Comparison of ENCODE assay signal across 1 cellular context in the genomic region with DNA sequence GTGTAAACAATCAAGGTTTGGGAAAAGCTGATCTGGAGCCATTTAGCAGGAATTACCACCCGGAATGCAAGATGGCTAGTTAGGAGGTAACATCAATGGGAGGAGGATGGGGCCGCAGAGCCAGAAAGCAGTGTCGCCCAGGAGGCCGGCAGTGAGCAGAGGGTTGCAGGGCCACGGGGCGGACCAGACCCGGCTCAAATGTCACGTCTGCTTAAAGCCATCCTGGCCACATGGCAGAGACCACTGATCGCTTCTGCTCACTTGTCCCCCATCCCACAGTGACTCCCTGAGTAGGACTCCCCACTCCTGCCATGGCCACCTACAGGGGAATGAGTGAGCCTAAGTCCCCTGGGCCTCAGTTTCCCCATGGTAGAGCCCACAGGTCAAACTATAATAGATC.
TF ChIP-seq lines count a peak whose summit lies in the region.

No MANE protein-coding gene starts in this region.

TF ChIP-seq in SK-N-SH treated with all-trans-retinoic acid at 6 μM for 48 hours, 23 proteins besides CTCF, POLR2A, EP300 and RAD21 (continued from another document):
- TF ChIP-seq PATZ1 (CRISPR knock-in tag; IDR thresholded peaks at IDR 0.05; ENCODE audit: borderline replicate concordance) (no peak), ESRRG (CRISPR knock-in tag; IDR thresholded peaks at IDR 0.05) (no peak)
